8 cellular contexts compared by ENCODE assay signal in the genomic region with DNA sequence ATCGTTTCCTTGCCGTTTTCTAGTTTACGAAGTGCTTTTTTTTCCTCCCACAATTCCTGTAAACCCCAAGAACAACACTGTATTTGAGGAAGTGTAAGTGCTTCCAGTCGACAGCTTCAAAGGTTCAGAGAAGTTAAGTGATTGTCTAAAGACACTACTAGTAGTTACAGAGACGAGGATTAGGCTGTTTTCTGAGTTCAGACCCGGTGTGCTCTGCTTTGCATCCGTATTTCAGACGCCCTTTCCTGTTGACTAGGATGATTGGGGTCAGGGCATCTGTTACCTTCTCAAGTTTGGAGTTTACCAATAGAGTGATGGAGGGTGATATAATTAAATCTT. TPM values are rescaled to one million over a fixed set of nuclear protein-coding genes. Genes with fewer than 3 reads are reported as not detected.
DNase-seq lines count a peak whose midpoint lies in the region; TF ChIP-seq lines count a peak whose summit lies in the region.

No MANE protein-coding gene starts in this region.

- 0 to 2% methylated on average over 6 to 8 of the region's 8 CpGs for WGBS in endodermal cell (ENCODE audit: insufficient coverage in 1 of 2, insufficient read length in 1 of 2), 2 experiments

- H4K20me1 ChIP-seq in OCI-LY3 (ENCODE audit: insufficient read depth, low read length), result no peaks in the 10 kb centered on the region

- H3K9me3 ChIP-seq in Caco-2 (no peaks in the 10 kb centered on the region), OCI-LY3 (ENCODE audit: insufficient read depth, low read length) (no peaks in the 10 kb centered on the region), endodermal cell (ENCODE audit: control insufficient read depth, low read length) (no peaks in the 10 kb centered on the region)

- no peak for TF ChIP-seq CTCF in Caco-2 (IDR thresholded peaks at IDR 0.05; ENCODE audit: insufficient read depth in 1 of 2, low read depth in 1 of 2, low read length in 1 of 2, severe bottlenecking in 1 of 2, unreplicated experiment in 1 of 2)
- no peak for TF ChIP-seq CTCF in OCI-LY3 (IDR thresholded peaks at IDR 0.05; ENCODE audit: low read depth, low read length)
- no peak for TF ChIP-seq CTCF in endodermal cell (conservative IDR thresholded peaks at IDR 0.05)
- TF ChIP-seq CTCF in osteocyte (IDR thresholded peaks at IDR 0.05), result no peak

- POLR2A ChIA-PET in Caco-2 (lab: Charles Lee), result no interaction called here

- no peaks in the 10 kb centered on the region for H3K4me1 ChIP-seq in Caco-2
- H3K4me1 ChIP-seq in OCI-LY3 (ENCODE audit: low read length), result peaks cover 8% of the 10 kb centered on the region; the same call in 1 of the 2 replicates
- H3K4me1 ChIP-seq in endodermal cell (ENCODE audit: control insufficient read depth, insufficient read depth, low read length), result no peaks in the 10 kb centered on the region

- H3K9ac ChIP-seq in OCI-LY3 (ENCODE audit: low read length), result peak overlapping the region; percentile 82
- H3K9ac ChIP-seq in endodermal cell (ENCODE audit: extremely low read depth, low read length, poor library complexity, severe bottlenecking), result peak overlapping the region; percentile 76

- H2AFZ ChIP-seq in OCI-LY3 (ENCODE audit: low read depth, low read length), result peak overlapping the region; percentile 82

- peaks cover 22% of the 10 kb centered on the region for H3K79me2 ChIP-seq in OCI-LY3 (ENCODE audit: low read length)

- BruUV-seq in Caco-2 (replicated peaks; lab: Mats Ljungman, UMichigan), result TSS peak; percentile 86

- H3K4me3 ChIP-seq in Caco-2 (ENCODE audit: low read depth, low read length), result peak overlapping the region; percentile 61
- peak overlapping the region; percentile 90 for H3K4me3 ChIP-seq in OCI-LY3 (ENCODE audit: low read length)
- H3K4me3 ChIP-seq in endodermal cell (ENCODE audit: low read length), result peak overlapping the region; percentile 99

- peak overlapping the region; percentile 87 for H3K4me2 ChIP-seq in OCI-LY3 (ENCODE audit: low read length)

- H3K27me3 ChIP-seq in Caco-2 (replicated peaks; ENCODE audit: control insufficient read depth, insufficient read depth, low read length) (no peaks in the 10 kb centered on the region), OCI-LY3 (ENCODE audit: low read depth, low read length) (no peaks in the 10 kb centered on the region), endodermal cell (ENCODE audit: control insufficient read depth, insufficient read depth, low read length, poor library complexity, severe bottlenecking) (no peaks in the 10 kb centered on the region)

- CTCF ChIA-PET in Caco-2 (lab: Charles Lee), result no interaction called here

- H3K27ac ChIP-seq in OCI-LY3 (ENCODE audit: low read length) (peak overlapping the region; percentile 21), endodermal cell (ENCODE audit: low read depth, low read length) (no peak overlapping the region)

- intact Hi-C loops in Caco-2 (cut with micrococcal nuclease; ENCODE audit: unreplicated experiment), result no loop called here

- H3K27me3 Mint-ChIP-seq in Caco-2 (ENCODE audit: insufficient read depth, unreplicated experiment), result no peaks in the 10 kb centered on the region
- H3K27me3 Mint-ChIP-seq in endodermal cell (ENCODE audit: insufficient read depth), result peaks cover 6% of the 10 kb centered on the region
- H3K27me3 Mint-ChIP-seq in osteocyte (ENCODE audit: unreplicated experiment), result peaks cover 2% of the 10 kb centered on the region

- H3K36me3 ChIP-seq in Caco-2 (ENCODE audit: control insufficient read depth, insufficient read depth, low read length) (peaks cover 2% of the 10 kb centered on the region; the same call in 1 of the 2 replicates), OCI-LY3 (replicated peaks; ENCODE audit: low read depth, low read length) (peaks cover 27% of the 10 kb centered on the region), endodermal cell (ENCODE audit: control insufficient read depth, insufficient read depth, low read length) (peaks cover 25% of the 10 kb centered on the region)

- H3K36me3 Mint-ChIP-seq in Caco-2 (ENCODE audit: insufficient read depth, unreplicated experiment), result peaks cover 26% of the 10 kb centered on the region
- H3K36me3 Mint-ChIP-seq in endodermal cell (ENCODE audit: low read depth), result peaks cover 23% of the 10 kb centered on the region
- H3K36me3 Mint-ChIP-seq in osteocyte (ENCODE audit: unreplicated experiment), result peaks cover 13% of the 10 kb centered on the region

- no peaks in the 10 kb centered on the region for H3K9me3 Mint-ChIP-seq in Caco-2 (ENCODE audit: unreplicated experiment)
- no peaks in the 10 kb centered on the region for H3K9me3 Mint-ChIP-seq in endodermal cell
- no peaks in the 10 kb centered on the region for H3K9me3 Mint-ChIP-seq in osteocyte (ENCODE audit: unreplicated experiment)

- H3K27ac Mint-ChIP-seq in Caco-2 (ENCODE audit: unreplicated experiment) (peak overlapping the region; percentile 76), endodermal cell (peak overlapping the region; percentile 91), osteocyte (ENCODE audit: unreplicated experiment) (peak overlapping the region; percentile 91)

- peaks cover 8% of the 10 kb centered on the region for H3K4me1 Mint-ChIP-seq in Caco-2 (ENCODE audit: low read depth, unreplicated experiment)
- H3K4me1 Mint-ChIP-seq in endodermal cell, result peaks cover 7% of the 10 kb centered on the region
- peaks cover 16% of the 10 kb centered on the region for H3K4me1 Mint-ChIP-seq in osteocyte (ENCODE audit: unreplicated experiment)

- DNase-seq in Caco-2, result no peak
- no peak for DNase-seq in endodermal cell
- DNase-seq in osteocyte (ENCODE audit: extremely low spot score, unreplicated experiment), result no peak
- no peak for DNase-seq in activated gamma-delta T cell (lab: John Stamatoyannopoulos, UW)
- no peak for DNase-seq in hypothalamus (lab: John Stamatoyannopoulos, UW)
- DNase-seq in NCI-H524 (lab: John Stamatoyannopoulos, UW), result no peak
- DNase-seq in NCI-H82 (lab: John Stamatoyannopoulos, UW), result no peak

- H3K4me3 Mint-ChIP-seq in Caco-2 (ENCODE audit: unreplicated experiment), result peak overlapping the region; percentile 88
- peak overlapping the region; percentile 83 for H3K4me3 Mint-ChIP-seq in endodermal cell
- peak overlapping the region; percentile 98 for H3K4me3 Mint-ChIP-seq in osteocyte (ENCODE audit: unreplicated experiment)

RNA-seq across cellular contexts. Expression of a gene that starts 0.4 kb away (rescaled TPM):
- total RNA-seq in Caco-2 (2022) (21.0 and 22.1 TPM in 2 replicates), endodermal cell (10 to 100 TPM; 23.7 to 25.2 TPM), osteocyte (12.6 and 14.4 TPM in 2 replicates)
- 17.7 TPM for polyA plus RNA-seq in endodermal cell (2013, experiment 1 of 2)
- 15.0 TPM for polyA plus RNA-seq in endodermal cell (2013, experiment 2 of 2)

RNA-seq across cellular contexts. Expression of a gene that starts 8.3 kb away (rescaled TPM):
- total RNA-seq in Caco-2 (2022) (0.32 TPM in 1 of 2 replicates, not detected in the other), endodermal cell (not detected), osteocyte (0.24 and 0.35 TPM in 2 replicates)
- polyA plus RNA-seq in endodermal cell (2013, experiment 1 of 2), result 2.8 TPM
- polyA plus RNA-seq in endodermal cell (2013, experiment 2 of 2), result 2.0 TPM

RNA-seq across cellular contexts. Expression of a gene that starts 9.9 kb away (rescaled TPM):
- 66.0 and 72.2 TPM in 2 replicates for total RNA-seq in Caco-2 (2022)
- 10 to 100 TPM; 70.7 to 77.1 TPM for total RNA-seq in endodermal cell
- 30.5 TPM for polyA plus RNA-seq in endodermal cell (2013, experiment 1 of 2)
- 31.6 TPM for polyA plus RNA-seq in endodermal cell (2013, experiment 2 of 2)
- 60.5 and 78.0 TPM in 2 replicates for total RNA-seq in osteocyte

RNA-seq across cellular contexts. Expression of a gene that starts 54.0 kb away (rescaled TPM):
- total RNA-seq in Caco-2 (2022), result 29.2 and 29.7 TPM in 2 replicates
- 10 to 100 TPM; 18.5 TPM for total RNA-seq in endodermal cell
- 30.2 TPM for polyA plus RNA-seq in endodermal cell (2013, experiment 1 of 2)
- polyA plus RNA-seq in endodermal cell (2013, experiment 2 of 2), result 28.0 TPM
- total RNA-seq in osteocyte, result 18.5 and 20.4 TPM in 2 replicates

RNA-seq across cellular contexts. Expression of a gene that starts 54.4 kb away (rescaled TPM):
- total RNA-seq in Caco-2 (2022) (150 and 152 TPM in 2 replicates), endodermal cell (10 to 100 TPM; 67.6 to 79.2 TPM), osteocyte (61.9 and 62.2 TPM in 2 replicates)
- 72.3 TPM for polyA plus RNA-seq in endodermal cell (2013, experiment 1 of 2)
- 62.6 TPM for polyA plus RNA-seq in endodermal cell (2013, experiment 2 of 2)
